30 cellular contexts compared by ENCODE assay signal in the genomic region with DNA sequence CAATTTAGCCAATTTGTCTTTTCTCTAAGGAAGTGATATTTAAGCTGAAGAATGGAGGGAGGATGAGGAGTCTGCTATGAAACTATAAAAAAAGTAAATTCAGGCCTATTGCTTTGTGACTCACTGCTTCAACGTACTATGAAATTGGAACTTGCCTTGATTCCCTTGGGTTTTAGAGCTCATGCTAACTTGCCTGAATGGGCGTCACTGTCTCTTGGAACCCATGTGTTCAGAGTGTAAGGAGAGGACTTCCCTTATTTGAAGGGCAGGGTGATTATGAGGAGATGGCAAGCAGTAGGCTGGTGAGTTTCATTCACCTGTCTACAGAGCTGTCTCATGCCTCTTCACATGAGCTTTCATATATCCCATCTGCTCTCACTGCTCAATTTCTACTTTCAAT. TPM values are rescaled to one million over a fixed set of nuclear protein-coding genes. Genes with fewer than 3 reads are reported as not detected.
"Had no signal": no experiment of that assay in that cellular context is flagged by ENCODE, and none has a peak within 500 bp of the region (broad histone marks: within the 10 kb centered on the region; RNA-seq: fewer than 3 reads in every experiment).

No MANE protein-coding gene starts in this region.

- H3K4me1 Mint-ChIP-seq: immature natural killer cell; naive thymus-derived CD8-positive, alpha-beta T cell had no signal

- H3K4me3 ChIP-seq: left lung, lower lobe of right lung, neural progenitor cell, right atrium auricular region, right lobe of liver, smooth muscle cell, suprapubic skin, thoracic aorta, tibial artery, upper lobe of right lung had no signal

- H3K9ac ChIP-seq: neural progenitor cell, parathyroid adenoma had no signal

- H3K36me3 ChIP-seq: left lung, lower lobe of right lung, neural progenitor cell, neutrophil, right atrium auricular region, right lobe of liver, suprapubic skin, thoracic aorta, tibial artery, upper lobe of right lung had no signal

- H3K27ac Mint-ChIP-seq: immature natural killer cell; naive thymus-derived CD8-positive, alpha-beta T cell; nephron progenitor cell; neural progenitor cell; stimulated activated naive CD8-positive, alpha-beta T cell treated with anti-CD3 and anti-CD28 coated beads, Interleukin-15, Interleukin-2, amounts not matched to agents 100 ng/mL and 50 ng/mL, for 24 hours had no signal

- H3K4me2 ChIP-seq: neural progenitor cell, smooth muscle cell had no signal

- H3K27me3 ChIP-seq: neural progenitor cell, right atrium auricular region, right lobe of liver, tibial artery, upper lobe of right lung had no signal

- H3K36me3 Mint-ChIP-seq: immature natural killer cell; naive thymus-derived CD8-positive, alpha-beta T cell; neural progenitor cell had no signal

- ATAC-seq: left colon; left lung; lower lobe of right lung; naive thymus-derived CD8-positive, alpha-beta T cell; right lobe of liver; upper lobe of right lung had no signal

- H3K4me1 ChIP-seq: left lung, lower lobe of right lung, neural progenitor cell, parathyroid adenoma, right atrium auricular region, right lobe of liver, suprapubic skin, tibial artery, upper lobe of right lung had no signal

- H3K9me3 ChIP-seq: left lung, lower lobe of right lung, neutrophil, right atrium auricular region, right lobe of liver, suprapubic skin, thoracic aorta, tibial artery, upper lobe of right lung had no signal

- DNase-seq: hypothalamus; immature natural killer cell; kidney; left colon; left lung; lower lobe of right lung; mammary epithelial cell; mesenchymal stem cell; naive thymus-derived CD8-positive, alpha-beta T cell; nephron progenitor cell; occipital lobe; right lobe of liver; stimulated activated CD4-positive, alpha-beta T cell treated with anti-CD3 and anti-CD28 coated beads, Interleukin-1b, Interleukin-23, amount 100 ng/mL, for 48 hours; stimulated activated CD4-positive, alpha-beta T cell treated with anti-CD3 and anti-CD28 coated beads, Interleukin-2, amount 100 ng/mL, for 48 hours; stimulated activated CD4-positive, alpha-beta T cell treated with anti-CD3 and anti-CD28 coated beads, Interleukin-4, amount 100 ng/mL, for 4 hours; stimulated activated CD8-positive, alpha-beta memory T cell treated with anti-CD3 and anti-CD28 coated beads, Interleukin-4, amount 100 ng/mL, for 48 hours; stimulated activated naive CD4-positive, alpha-beta T cell; tibial artery; trophoblast cell; upper lobe of right lung had no signal

- H3K27ac ChIP-seq: left lung, lower lobe of right lung, neural progenitor cell, neutrophil, parathyroid adenoma, right atrium auricular region, right lobe of liver, suprapubic skin, thoracic aorta, tibial artery, upper lobe of right lung had no signal

- H2AFZ ChIP-seq: neural progenitor cell, parathyroid adenoma had no signal

- H3K79me2 ChIP-seq: parathyroid adenoma had no signal

- H3K9me3 Mint-ChIP-seq: immature natural killer cell; naive thymus-derived CD8-positive, alpha-beta T cell; neural progenitor cell; stimulated activated naive CD8-positive, alpha-beta T cell treated with anti-CD3 and anti-CD28 coated beads, Interleukin-15, Interleukin-2, amounts not matched to agents 100 ng/mL and 50 ng/mL, for 24 hours had no signal

- H3K4me3 Mint-ChIP-seq: immature natural killer cell; naive thymus-derived CD8-positive, alpha-beta T cell; nephron progenitor cell; neural progenitor cell; stimulated activated naive CD8-positive, alpha-beta T cell treated with anti-CD3 and anti-CD28 coated beads, Interleukin-15, Interleukin-2, amounts not matched to agents 100 ng/mL and 50 ng/mL, for 24 hours had no signal

RNA-seq across cellular contexts. Expression of a gene that starts 28.7 kb away (rescaled TPM):
- total RNA-seq: left colon; mammary epithelial cell; naive thymus-derived CD8-positive, alpha-beta T cell; occipital lobe; osteocyte; skeletal muscle tissue; smooth muscle cell; suprapubic skin had no signal
- polyA plus RNA-seq: immature natural killer cell; mammary epithelial cell; naive thymus-derived CD8-positive, alpha-beta T cell; smooth muscle cell had no signal
